22 cellular contexts compared by ENCODE assay signal in genomic region chr1:63887809-63888208, GRCh38.
DNase-seq lines count a peak whose midpoint lies in the region; ATAC-seq and TF ChIP-seq lines count a peak whose summit lies in the region.
"Had no signal": no experiment of that assay in that cellular context is flagged by ENCODE, and none has a peak within 500 bp of the region (broad histone marks: within the 10 kb centered on the region; RNA-seq: fewer than 3 reads in every experiment).

No MANE protein-coding gene starts in this region.

- POLR2A ChIA-PET in WTC11 (lab: Charles Lee), result no interaction called here

- H3K27ac Mint-ChIP-seq in WTC11, result peak overlapping the region; percentile 17; the same call in 1 of the 2 replicates
- H3K27ac Mint-ChIP-seq: CD8-positive, alpha-beta T cell; IgD-negative memory B cell had no signal

- DNase-seq in WTC11 (ENCODE audit: low spot score) (no peak), GM19238 (ENCODE audit: insufficient read length, low spot score) (no peak), globus pallidus (ENCODE audit: low spot score) (no peak), cortex of kidney (lab: John Stamatoyannopoulos, UW) (no peak), NCI-H1417 (lab: John Stamatoyannopoulos, UW) (no peak)
- DNase-seq: Calu3; CD8-positive, alpha-beta T cell; DMS53; EL; H7; Karpas-422; NCI-H1092 treated with DMSO at 0.1 percent for 48 hours; NCI-H2081; NCI-H2171 treated with DMSO at 0.1 percent for 48 hours; NCI-H446 treated with DMSO at 0.1 percent for 48 hours; NCI-H69; OCI-M1; SHP77 treated with DMSO at 0.1 percent for 48 hours; SK-N-SH had no signal

- H3K36me3 Mint-ChIP-seq in WTC11, result 0 out of 2 replicates have a peak, but pooled peaks cover 3% of the 10 kb centered on the region
- H3K36me3 Mint-ChIP-seq: CD8-positive, alpha-beta T cell; IgD-negative memory B cell had no signal

- no peak overlapping the region for H3K4me3 Mint-ChIP-seq in WTC11
- H3K4me3 Mint-ChIP-seq: CD8-positive, alpha-beta T cell; IgD-negative memory B cell had no signal

- TF ChIP-seq CTCF in WTC11 (IDR thresholded peaks at IDR 0.05), result no peak

- peaks cover 87% of the 10 kb centered on the region for H3K4me1 Mint-ChIP-seq in WTC11

- peaks cover 6% of the 10 kb centered on the region for H3K9me3 Mint-ChIP-seq in WTC11
- H3K9me3 Mint-ChIP-seq: CD8-positive, alpha-beta T cell had no signal

- peak; percentile 41 for ATAC-seq in GM18867 (IDR thresholded peaks at IDR 0.05; ENCODE audit: unreplicated experiment)
- ATAC-seq in HG02678 (IDR thresholded peaks at IDR 0.05; ENCODE audit: unreplicated experiment), result peak; percentile 60
- no peak for ATAC-seq in WTC11
- ATAC-seq: CD8-positive, alpha-beta T cell had no signal

- CTCF ChIA-PET in WTC11 (lab: Charles Lee), result no interaction called here

- no peaks in the 10 kb centered on the region for H3K27me3 Mint-ChIP-seq in WTC11 (ENCODE audit: low read depth)

TF ChIP-seq in WTC11, 78 proteins besides CTCF, POLR2A, EP300 and RAD21:
- TF ChIP-seq TP53 (CRISPR knock-in tag; IDR thresholded peaks at IDR 0.05) (no peak), SMAD4 (CRISPR knock-in tag; IDR thresholded peaks at IDR 0.05) (no peak), RELA (CRISPR knock-in tag; IDR thresholded peaks at IDR 0.05; ENCODE audit: borderline replicate concordance) (no peak), NR2C2 (CRISPR knock-in tag; IDR thresholded peaks at IDR 0.05) (no peak), ATF2 (CRISPR knock-in tag; IDR thresholded peaks at IDR 0.05; ENCODE audit: borderline replicate concordance, low read depth) (no peak), GTF2I (CRISPR knock-in tag; conservative IDR thresholded peaks at IDR 0.05) (no peak), IRF2 (CRISPR knock-in tag; IDR thresholded peaks at IDR 0.05; ENCODE audit: borderline replicate concordance, low read depth) (no peak), PREB (CRISPR knock-in tag; IDR thresholded peaks at IDR 0.05; ENCODE audit: borderline replicate concordance) (no peak), TEAD4 (CRISPR knock-in tag; IDR thresholded peaks at IDR 0.05) (no peak)
TF ChIP-seq in WTC11: peak in this region for 0.
